8 cellular contexts compared by ENCODE assay signal in the genomic region with DNA sequence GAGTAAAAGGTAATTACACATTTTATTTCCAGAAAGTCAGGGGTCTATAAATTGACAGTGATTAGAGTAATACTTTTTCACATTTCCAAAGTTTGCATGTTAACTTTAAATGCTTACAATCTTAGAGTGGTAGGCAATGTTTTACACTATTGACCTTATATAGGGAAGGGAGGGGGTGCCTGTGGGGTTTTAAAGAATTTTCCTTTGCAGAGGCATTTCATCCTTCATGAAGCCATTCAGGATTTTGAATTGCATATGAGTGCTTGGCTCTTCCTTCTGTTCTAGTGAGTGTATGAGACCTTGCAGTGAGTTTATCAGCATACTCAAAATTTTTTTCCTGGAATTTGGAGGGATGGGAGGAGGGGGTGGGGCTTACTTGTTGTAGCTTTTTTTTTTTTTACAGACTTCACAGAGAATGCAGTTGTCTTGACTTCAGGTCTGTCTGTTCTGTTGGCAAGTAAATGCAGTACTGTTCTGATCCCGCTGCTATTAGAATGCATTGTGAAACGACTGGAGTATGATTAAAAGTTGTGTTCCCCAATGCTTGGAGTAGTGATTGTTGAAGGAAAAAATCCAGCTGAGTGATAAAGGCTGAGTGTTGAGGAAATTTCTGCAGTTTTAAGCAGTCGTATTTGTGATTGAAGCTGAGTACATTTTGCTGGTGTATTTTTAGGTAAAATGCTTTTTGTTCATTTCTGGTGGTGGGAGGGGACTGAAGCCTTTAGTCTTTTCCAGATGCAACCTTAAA. TPM values are rescaled to one million over a fixed set of nuclear protein-coding genes. Genes with fewer than 3 reads are reported as not detected.
DNase-seq lines count a peak whose midpoint lies in the region; ATAC-seq and TF ChIP-seq lines count a peak whose summit lies in the region.

No MANE protein-coding gene starts in this region.

- peak overlapping the region; percentile 97 for H3K27ac ChIP-seq in foreskin keratinocyte

- DNase-seq in NCI-H2107 treated with DMSO at 0.1 percent for 48 hours (lab: John Stamatoyannopoulos, UW; ENCODE audit: unreplicated experiment), result peak; percentile 65
- DNase-seq in NCI-H2107 (lab: John Stamatoyannopoulos, UW), result no peak
- peak; percentile 78 for DNase-seq in SK-MEL-5 (ENCODE audit: low read depth, low spot score)
- DNase-seq in foreskin keratinocyte, result peak in 1 of 2 donors; percentile 64
- DNase-seq in NCI-H187 treated with DMSO at 0.1 percent for 48 hours (lab: John Stamatoyannopoulos, UW), result no peak
- no peak for DNase-seq in activated T-cell treated with anti-CD3 and anti-CD28 coated beads, Interleukin-2, amount 50 U/mL, for 48 hours

- peak overlapping the region; percentile 96 for H3K9ac ChIP-seq in skeletal muscle satellite cell (ENCODE audit: low read depth, low read length)

- in situ Hi-C loops in SK-MEL-5 (cut with HindIII; ENCODE audit: low pct_unique_long_range_greater_than_20kb, low sequenced_read_pairs), result no loop called here

- H3K36me3 ChIP-seq in skeletal muscle satellite cell (ENCODE audit: insufficient read depth, low read length), result peaks cover 69% of the 10 kb centered on the region

- ATAC-seq in foreskin keratinocyte, result no peak
- ATAC-seq in GM19395 (IDR thresholded peaks at IDR 0.05; ENCODE audit: unreplicated experiment), result no peak

- H3K4me1 ChIP-seq in foreskin keratinocyte (no peaks in the 10 kb centered on the region), skeletal muscle satellite cell (ENCODE audit: control insufficient read depth, insufficient read depth, low read length) (peaks cover 6% of the 10 kb centered on the region)

- TF ChIP-seq CTCF in foreskin keratinocyte (conservative IDR thresholded peaks at IDR 0.05), result no peak

- H3K4me2 ChIP-seq in skeletal muscle satellite cell (ENCODE audit: low read length), result peak overlapping the region; percentile 76

- no peaks in the 10 kb centered on the region for H3K27me3 ChIP-seq in foreskin keratinocyte
- H3K27me3 ChIP-seq in skeletal muscle satellite cell (ENCODE audit: control insufficient read depth, insufficient read depth, low read length), result no peaks in the 10 kb centered on the region

- H3K4me3 ChIP-seq in skeletal muscle satellite cell (ENCODE audit: low read length), result peak overlapping the region; percentile 88

- H3K9me3 ChIP-seq in skeletal muscle satellite cell (replicated peaks; ENCODE audit: low read length), result no peaks in the 10 kb centered on the region

RNA-seq across cellular contexts. Expression of a gene that starts 5.3 kb away (rescaled TPM):
- total RNA-seq in SK-MEL-5 (2014; rRNA removed; shearing (Covaris generic)), result 1,469 and 1,846 TPM in 2 replicates
- 14.9 and 24.6 TPM in 2 replicates for polyA plus RNA-seq in SK-MEL-5 (2015; cell fraction: cytosol; rRNA removed)
- polyA plus RNA-seq in SK-MEL-5 (2015; cell fraction: nucleus; rRNA removed), result 1,901 and 1,945 TPM in 2 replicates
- total RNA-seq in foreskin keratinocyte, result 1,538 and 2,710 TPM in 2 replicates
- polyA plus RNA-seq in foreskin keratinocyte, result 10.1 and 11.9 TPM in 2 replicates
- 6,738 and 7,377 TPM in 2 replicates for total RNA-seq in skeletal muscle satellite cell (2012; rRNA removed)

RNA-seq across cellular contexts. Expression of a gene that starts 20.8 kb away (rescaled TPM):
- total RNA-seq in SK-MEL-5 (2014; rRNA removed; shearing (Covaris generic)), result 57.8 and 64.9 TPM in 2 replicates
- polyA plus RNA-seq in SK-MEL-5 (2015; cell fraction: cytosol; rRNA removed), result 86.7 and 89.1 TPM in 2 replicates
- 80.9 and 96.5 TPM in 2 replicates for polyA plus RNA-seq in SK-MEL-5 (2015; cell fraction: nucleus; rRNA removed)
- total RNA-seq in foreskin keratinocyte, result 62.2 and 66.1 TPM in 2 replicates
- 62.0 and 62.8 TPM in 2 replicates for polyA plus RNA-seq in foreskin keratinocyte
- total RNA-seq in skeletal muscle satellite cell (2012; rRNA removed), result 92.8 and 102 TPM in 2 replicates

RNA-seq across cellular contexts. Expression of a gene that starts 54.1 kb away (rescaled TPM):
- 1.8 and 2.0 TPM in 2 replicates for total RNA-seq in SK-MEL-5 (2014; rRNA removed; shearing (Covaris generic))
- 2.7 and 4.7 TPM in 2 replicates for polyA plus RNA-seq in SK-MEL-5 (2015; cell fraction: cytosol; rRNA removed)
- polyA plus RNA-seq in SK-MEL-5 (2015; cell fraction: nucleus; rRNA removed), result 1.5 and 2.4 TPM in 2 replicates
- 11.5 and 15.1 TPM in 2 replicates for total RNA-seq in foreskin keratinocyte
- polyA plus RNA-seq in foreskin keratinocyte, result 14.8 and 19.3 TPM in 2 replicates
- total RNA-seq in skeletal muscle satellite cell (2012; rRNA removed), result 40.0 and 50.7 TPM in 2 replicates

Comparison
In these comparisons a context has a peak if more than half of its experiments do, and no peak if none do; other contexts are left out.
1. DNase-seq: peak in NCI-H2107 treated with DMSO at 0.1 percent for 48 hours (single experiment) and SK-MEL-5 (single experiment); none in NCI-H2107 (single experiment), NCI-H187 treated with DMSO at 0.1 percent for 48 hours (single experiment) and activated T-cell treated with anti-CD3 and anti-CD28 coated beads, Interleukin-2, amount 50 U/mL, for 48 hours (0 of 2).